ENCODE assay signal across 2 cellular contexts in genomic region chr9:95268681-95269080, GRCh38.
TF ChIP-seq lines count a peak whose summit lies in the region.

No MANE protein-coding gene starts in this region.

TF ChIP-seq in K562, 482 proteins besides CTCF, POLR2A, EP300 and RAD21:
- no peak for TF ChIP-seq PRDM10 (IDR thresholded peaks at IDR 0.05; ENCODE audit: partially characterized antibody)
- TF ChIP-seq SP1 (CRISPR knock-in tag; IDR thresholded peaks at IDR 0.05): no peak
- TF ChIP-seq, protein P1, sequence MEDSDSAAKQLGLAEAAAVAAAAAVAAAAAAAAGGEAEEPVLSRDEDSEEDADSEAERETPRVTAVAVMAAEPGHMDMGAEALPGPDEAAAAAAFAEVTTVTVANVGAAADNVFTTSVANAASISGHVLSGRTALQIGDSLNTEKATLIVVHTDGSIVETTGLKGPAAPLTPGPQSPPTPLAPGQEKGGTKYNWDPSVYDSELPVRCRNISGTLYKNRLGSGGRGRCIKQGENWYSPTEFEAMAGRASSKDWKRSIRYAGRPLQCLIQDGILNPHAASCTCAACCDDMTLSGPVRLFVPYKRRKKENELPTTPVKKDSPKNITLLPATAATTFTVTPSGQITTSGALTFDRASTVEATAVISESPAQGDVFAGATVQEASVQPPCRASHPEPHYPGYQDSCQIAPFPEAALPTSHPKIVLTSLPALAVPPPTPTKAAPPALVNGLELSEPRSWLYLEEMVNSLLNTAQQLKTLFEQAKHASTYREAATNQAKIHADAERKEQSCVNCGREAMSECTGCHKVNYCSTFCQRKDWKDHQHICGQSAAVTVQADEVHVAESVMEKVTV (CRISPR knock-in tag; IDR thresholded peaks at IDR 0.05): 0 out of 2 replicates have a peak, but pooled peaks have one; percentile 46

TF ChIP-seq in HepG2, 621 proteins besides CTCF, POLR2A, EP300 and RAD21:
- TF ChIP-seq STAG1 (CRISPR knock-in tag; IDR thresholded peaks at IDR 0.05) (peak; percentile 71), ZKSCAN8 (CRISPR knock-in tag; IDR thresholded peaks at IDR 0.05; ENCODE audit: borderline replicate concordance) (peak; percentile 37; the same call in 1 of the 2 replicates), HMGXB4 (CRISPR knock-in tag; IDR thresholded peaks at IDR 0.05; ENCODE audit: borderline replicate concordance in 1 of 2, low read depth in 1 of 2) (0 out of 4 replicates have a peak, but pooled peaks of 1 of the 2 experiments have one; percentile 21), SOX6 (IDR thresholded peaks at IDR 0.05) (no peak), SOX6 (CRISPR knock-in tag; IDR thresholded peaks at IDR 0.05) (0 out of 2 replicates have a peak, but pooled peaks have one; percentile 18), ZNF34 (CRISPR knock-in tag; IDR thresholded peaks at IDR 0.05; ENCODE audit: borderline replicate concordance) (no peak), ZNF644 (CRISPR knock-in tag; IDR thresholded peaks at IDR 0.05; ENCODE audit: low read depth) (peak; percentile 83), SAP130 (CRISPR knock-in tag; IDR thresholded peaks at IDR 0.05; ENCODE audit: low read depth) (peak; percentile 43; the same call in 1 of the 2 replicates), TEAD3 (CRISPR knock-in tag; optimal IDR thresholded peaks at IDR 0.05; ENCODE audit: borderline replicate concordance) (peak; percentile 54), SP2 (CRISPR knock-in tag; IDR thresholded peaks at IDR 0.05) (no peak), ZNF883 (CRISPR knock-in tag; IDR thresholded peaks at IDR 0.05; ENCODE audit: not compliant biosample characterization) (no peak), SALL1 (CRISPR knock-in tag; IDR thresholded peaks at IDR 0.05) (peak; percentile 48), U2AF1 (optimal IDR thresholded peaks at IDR 0.05; ENCODE audit: low read depth, low read length) (no peak), MIXL1 (CRISPR knock-in tag; IDR thresholded peaks at IDR 0.05) (0 out of 2 replicates have a peak, but pooled peaks have one; percentile 18), HDAC2 (CRISPR knock-in tag; IDR thresholded peaks at IDR 0.05) (peak; percentile 39; the same call in 1 of the 2 replicates), SMC3 (IDR thresholded peaks at IDR 0.05; ENCODE audit: low read length) (peak; percentile 68), ZNF674 (CRISPR knock-in tag; IDR thresholded peaks at IDR 0.05; ENCODE audit: low read depth) (no peak), GATAD1 (CRISPR knock-in tag; IDR thresholded peaks at IDR 0.05) (0 out of 2 replicates have a peak, but pooled peaks have one; percentile 25), ZMYM4 (CRISPR knock-in tag; IDR thresholded peaks at IDR 0.05) (0 out of 2 replicates have a peak, but pooled peaks have one; percentile 13)
- TF ChIP-seq, protein P2, sequence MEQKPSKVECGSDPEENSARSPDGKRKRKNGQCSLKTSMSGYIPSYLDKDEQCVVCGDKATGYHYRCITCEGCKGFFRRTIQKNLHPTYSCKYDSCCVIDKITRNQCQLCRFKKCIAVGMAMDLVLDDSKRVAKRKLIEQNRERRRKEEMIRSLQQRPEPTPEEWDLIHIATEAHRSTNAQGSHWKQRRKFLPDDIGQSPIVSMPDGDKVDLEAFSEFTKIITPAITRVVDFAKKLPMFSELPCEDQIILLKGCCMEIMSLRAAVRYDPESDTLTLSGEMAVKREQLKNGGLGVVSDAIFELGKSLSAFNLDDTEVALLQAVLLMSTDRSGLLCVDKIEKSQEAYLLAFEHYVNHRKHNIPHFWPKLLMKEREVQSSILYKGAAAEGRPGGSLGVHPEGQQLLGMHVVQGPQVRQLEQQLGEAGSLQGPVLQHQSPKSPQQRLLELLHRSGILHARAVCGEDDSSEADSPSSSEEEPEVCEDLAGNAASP (CRISPR knock-in tag; IDR thresholded peaks at IDR 0.05; ENCODE audit: borderline replicate concordance): no peak
- TF ChIP-seq, protein P3, sequence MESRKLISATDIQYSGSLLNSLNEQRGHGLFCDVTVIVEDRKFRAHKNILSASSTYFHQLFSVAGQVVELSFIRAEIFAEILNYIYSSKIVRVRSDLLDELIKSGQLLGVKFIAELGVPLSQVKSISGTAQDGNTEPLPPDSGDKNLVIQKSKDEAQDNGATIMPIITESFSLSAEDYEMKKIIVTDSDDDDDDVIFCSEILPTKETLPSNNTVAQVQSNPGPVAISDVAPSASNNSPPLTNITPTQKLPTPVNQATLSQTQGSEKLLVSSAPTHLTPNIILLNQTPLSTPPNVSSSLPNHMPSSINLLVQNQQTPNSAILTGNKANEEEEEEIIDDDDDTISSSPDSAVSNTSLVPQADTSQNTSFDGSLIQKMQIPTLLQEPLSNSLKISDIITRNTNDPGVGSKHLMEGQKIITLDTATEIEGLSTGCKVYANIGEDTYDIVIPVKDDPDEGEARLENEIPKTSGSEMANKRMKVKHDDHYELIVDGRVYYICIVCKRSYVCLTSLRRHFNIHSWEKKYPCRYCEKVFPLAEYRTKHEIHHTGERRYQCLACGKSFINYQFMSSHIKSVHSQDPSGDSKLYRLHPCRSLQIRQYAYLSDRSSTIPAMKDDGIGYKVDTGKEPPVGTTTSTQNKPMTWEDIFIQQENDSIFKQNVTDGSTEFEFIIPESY (CRISPR knock-in tag; IDR thresholded peaks at IDR 0.05): peak; percentile 28; the same call in 1 of the 2 replicates
- TF ChIP-seq, protein P4, sequence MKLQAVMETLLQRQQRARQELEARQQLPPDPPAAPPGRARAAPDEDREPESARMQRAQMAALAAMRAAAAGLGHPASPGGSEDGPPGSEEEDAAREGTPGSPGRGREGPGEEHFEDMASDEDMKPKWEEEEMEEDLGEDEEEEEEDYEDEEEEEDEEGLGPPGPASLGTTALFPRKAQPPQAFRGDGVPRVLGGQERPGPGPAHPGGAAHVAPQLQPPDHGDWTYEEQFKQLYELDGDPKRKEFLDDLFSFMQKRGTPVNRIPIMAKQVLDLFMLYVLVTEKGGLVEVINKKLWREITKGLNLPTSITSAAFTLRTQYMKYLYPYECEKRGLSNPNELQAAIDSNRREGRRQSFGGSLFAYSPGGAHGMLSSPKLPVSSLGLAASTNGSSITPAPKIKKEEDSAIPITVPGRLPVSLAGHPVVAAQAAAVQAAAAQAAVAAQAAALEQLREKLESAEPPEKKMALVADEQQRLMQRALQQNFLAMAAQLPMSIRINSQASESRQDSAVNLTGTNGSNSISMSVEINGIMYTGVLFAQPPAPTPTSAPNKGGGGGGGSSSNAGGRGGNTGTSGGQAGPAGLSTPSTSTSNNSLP (IDR thresholded peaks at IDR 0.05; ENCODE audit: low read depth, low read length): 0 out of 2 replicates have a peak, but pooled peaks have one; percentile 22
